ENCODE assay signal across 7 cellular contexts in genomic region chr3:56915969-56916586, GRCh38.
A peak's percentile ranks its signal among the peaks of the same experiment; 100 is the strongest.
DNase-seq lines count a peak whose midpoint lies in the region; ATAC-seq and TF ChIP-seq lines count a peak whose summit lies in the region.

No MANE protein-coding gene starts in this region.

- no TSS peak for BruUV-seq in Calu3 (replicated peaks; lab: Mats Ljungman, UMichigan)

- TF ChIP-seq CTCF in Calu3 (IDR thresholded peaks at IDR 0.05; ENCODE audit: unreplicated experiment): no peak

- H3K27me3 Mint-ChIP-seq in Calu3 (ENCODE audit: unreplicated experiment): no peaks in the 10 kb centered on the region

- H3K27ac Mint-ChIP-seq in Calu3 (ENCODE audit: unreplicated experiment): no peak overlapping the region

- peak; percentile 43 for ATAC-seq in GM19438 (IDR thresholded peaks at IDR 0.05; ENCODE audit: low read depth, unreplicated experiment)
- ATAC-seq in HG03457 (IDR thresholded peaks at IDR 0.05; ENCODE audit: unreplicated experiment): peak; percentile 35

- H3K4me1 Mint-ChIP-seq in Calu3 (ENCODE audit: low read depth, unreplicated experiment): no peaks in the 10 kb centered on the region

- DNase-seq in activated CD4-positive, CD25-positive, alpha-beta regulatory T cell (lab: John Stamatoyannopoulos, UW): peak; percentile 21 to 56 (median 44)
- peak; percentile 65 for DNase-seq in effector CD4-positive, alpha-beta T cell
- DNase-seq in stimulated activated CD4-positive, alpha-beta T cell treated with anti-CD3 and anti-CD28 coated beads, Interleukin-1b, Interleukin-23, amount 100 ng/mL, for 24 hours (ENCODE audit: low read depth in 4 of 4, low spot score in 1 of 4): peak; percentile 34 to 54 (median 46)
- DNase-seq in SW 1271 (lab: John Stamatoyannopoulos, UW): no peak
- DNase-seq in Calu3: no peak

- no peak overlapping the region for H3K4me3 Mint-ChIP-seq in Calu3 (ENCODE audit: low read depth, unreplicated experiment)

- intact Hi-C loops in Calu3 (cut with micrococcal nuclease; ENCODE audit: unreplicated experiment): no loop called here

- H3K9me3 Mint-ChIP-seq in Calu3 (ENCODE audit: low read depth, unreplicated experiment): no peaks in the 10 kb centered on the region

- no peaks in the 10 kb centered on the region for H3K36me3 Mint-ChIP-seq in Calu3 (ENCODE audit: insufficient read depth, unreplicated experiment)

- CTCF ChIA-PET in Calu3 (lab: Charles Lee): no interaction called here

Comparison
In these comparisons a context has a peak if more than half of its experiments do, and no peak if none do; other contexts are left out.
1. DNase-seq: peak in activated CD4-positive, CD25-positive, alpha-beta regulatory T cell (4 of 4), effector CD4-positive, alpha-beta T cell (single experiment) and stimulated activated CD4-positive, alpha-beta T cell treated with anti-CD3 and anti-CD28 coated beads, Interleukin-1b, Interleukin-23, amount 100 ng/mL, for 24 hours (4 of 4); none in SW 1271 (0 of 2) and Calu3 (single experiment).